ENCODE assay signal across 29 cellular contexts in genomic region chr17:67576471-67576870, GRCh38.
"Had no signal": no experiment of that assay in that cellular context is flagged by ENCODE, and none has a peak within 500 bp of the region (broad histone marks: within the 10 kb centered on the region; RNA-seq: fewer than 3 reads in every experiment).

No MANE protein-coding gene starts in this region.

- H3K4me1 ChIP-seq: ascending aorta, foreskin keratinocyte, heart right ventricle, left lung, testis, transverse colon had no signal

- H3K4me3 ChIP-seq: ascending aorta, coronary artery, dorsolateral prefrontal cortex, heart right ventricle, left lung, lung, mucosa of descending colon, pancreas, testis, transverse colon had no signal

- ATAC-seq: activated CD4-positive, CD25-positive, alpha-beta regulatory T cell treated with anti-CD3 and anti-CD28 coated beads, Interleukin-2, amount 50 U/mL, for 24 hours; foreskin keratinocyte; heart right ventricle; mucosa of descending colon; natural killer cell treated with Interleukin-12 subunit alpha and Interleukin-12 subunit beta and Interleukin-15 and Interleukin-18, amount 100 ng/mL, for 72 hours; right cardiac atrium; stimulated activated naive CD8-positive, alpha-beta T cell treated with anti-CD3 and anti-CD28 coated beads, Interleukin-15, Interleukin-2, amounts not matched to agents 100 U/mL and 50 U/mL, for 24 hours had no signal

- H3K9me3 ChIP-seq: ascending aorta, heart right ventricle, left lung, mucosa of descending colon, neutrophil, pancreas, testis, transverse colon had no signal

- DNase-seq: activated CD4-positive, alpha-beta T cell treated with anti-CD3 and anti-CD28 coated beads for 48 hours; activated CD4-positive, alpha-beta T cell treated with anti-CD3 and anti-CD28 coated beads, Interleukin-2, amount 50 U/mL, for 48 hours; activated CD8-positive, alpha-beta memory T cell treated with anti-CD3 and anti-CD28 coated beads, Interleukin-2, amount 50 U/mL, for 48 hours; activated gamma-delta T cell; activated naive CD4-positive, alpha-beta T cell treated with anti-CD3 and anti-CD28 coated beads, Interleukin-2, amount 10 ng/mL, durations not matched to agents 7 days and 5 days; activated naive CD8-positive, alpha-beta T cell treated with anti-CD3 and anti-CD28 coated beads, Interleukin-2, amount 10 ng/mL, durations not matched to agents 7 days and 5 days; activated T-cell treated with anti-CD3 and anti-CD28 coated beads, Interleukin-2, amount 50 U/mL, for 24 hours; brain microvascular endothelial cell; dorsolateral prefrontal cortex; foreskin keratinocyte; heart right ventricle; left lung; mucosa of descending colon; pancreas; right cardiac atrium; stimulated activated CD4-positive, alpha-beta T cell treated with anti-CD3 and anti-CD28 coated beads, Interleukin-15, amount 100 ng/mL, for 24 hours; stimulated activated CD4-positive, alpha-beta T cell treated with anti-CD3 and anti-CD28 coated beads, Interleukin-2, amount 100 ng/mL, for 24 hours; stimulated activated naive CD8-positive, alpha-beta T cell treated with anti-CD3 and anti-CD28 coated beads, Interleukin-15, Interleukin-2, amounts not matched to agents 100 U/mL and 50 U/mL, for 24 hours; testis; transverse colon had no signal

- H3K36me3 ChIP-seq: ascending aorta, brain microvascular endothelial cell, left lung, neutrophil, pancreas had no signal

- H3K27ac ChIP-seq: ascending aorta, brain microvascular endothelial cell, coronary artery, dorsolateral prefrontal cortex, foreskin keratinocyte, heart right ventricle, left lung, neutrophil, testis, transverse colon, VCaP had no signal

- H3K27me3 ChIP-seq: ascending aorta, brain microvascular endothelial cell, dorsolateral prefrontal cortex, foreskin keratinocyte, heart right ventricle, left lung, neutrophil, pancreas, testis, transverse colon had no signal

- FAIRE-seq: endothelial cell of umbilical vein, pancreas, urothelium cell line had no signal
